ENCODE assay signal across 2 cellular contexts in genomic region chr17:720706-721539, GRCh38.
TF ChIP-seq lines count a peak whose summit lies in the region.

No MANE protein-coding gene starts in this region.

TF ChIP-seq in A549, 52 proteins besides CTCF, POLR2A, EP300 and RAD21:
- no peak for TF ChIP-seq RCOR1 (IDR thresholded peaks at IDR 0.05; ENCODE audit: low read depth, low read length)
- no peak for TF ChIP-seq ZC3H11A (IDR thresholded peaks at IDR 0.05)
- no peak for TF ChIP-seq TFCP2L1 (CRISPR knock-in tag; IDR thresholded peaks at IDR 0.05)
- no peak for TF ChIP-seq RARB (CRISPR knock-in tag; IDR thresholded peaks at IDR 0.05)
- no peak for TF ChIP-seq ATOH8 (CRISPR knock-in tag; IDR thresholded peaks at IDR 0.05; ENCODE audit: low read depth)
- TF ChIP-seq FOSL2 (IDR thresholded peaks at IDR 0.05): no peak
- TF ChIP-seq FOSL2 (CRISPR knock-in tag; IDR thresholded peaks at IDR 0.05): no peak
- TF ChIP-seq MAFK (IDR thresholded peaks at IDR 0.05; ENCODE audit: partially characterized antibody): no peak
- TF ChIP-seq HMGXB4 (CRISPR knock-in tag; IDR thresholded peaks at IDR 0.05; ENCODE audit: borderline replicate concordance): no peak
TF ChIP-seq in A549: peak in this region for 0.

TF ChIP-seq in K562, 482 proteins besides CTCF, POLR2A, EP300 and RAD21:
- TF ChIP-seq ZBED1 (IDR thresholded peaks at IDR 0.05) (no peak), ZBTB5 (IDR thresholded peaks at IDR 0.05) (no peak), SRF (CRISPR knock-in tag; IDR thresholded peaks at IDR 0.05) (no peak), ZNF766 (CRISPR knock-in tag; conservative IDR thresholded peaks at IDR 0.05) (no peak), TSHZ1 (CRISPR knock-in tag; IDR thresholded peaks at IDR 0.05) (no peak), ZKSCAN8 (CRISPR knock-in tag; IDR thresholded peaks at IDR 0.05) (peak; percentile 97), KLF6 (CRISPR knock-in tag; IDR thresholded peaks at IDR 0.05; ENCODE audit: borderline replicate concordance) (no peak)
